ENCODE assay signal across 19 cellular contexts in the genomic region with DNA sequence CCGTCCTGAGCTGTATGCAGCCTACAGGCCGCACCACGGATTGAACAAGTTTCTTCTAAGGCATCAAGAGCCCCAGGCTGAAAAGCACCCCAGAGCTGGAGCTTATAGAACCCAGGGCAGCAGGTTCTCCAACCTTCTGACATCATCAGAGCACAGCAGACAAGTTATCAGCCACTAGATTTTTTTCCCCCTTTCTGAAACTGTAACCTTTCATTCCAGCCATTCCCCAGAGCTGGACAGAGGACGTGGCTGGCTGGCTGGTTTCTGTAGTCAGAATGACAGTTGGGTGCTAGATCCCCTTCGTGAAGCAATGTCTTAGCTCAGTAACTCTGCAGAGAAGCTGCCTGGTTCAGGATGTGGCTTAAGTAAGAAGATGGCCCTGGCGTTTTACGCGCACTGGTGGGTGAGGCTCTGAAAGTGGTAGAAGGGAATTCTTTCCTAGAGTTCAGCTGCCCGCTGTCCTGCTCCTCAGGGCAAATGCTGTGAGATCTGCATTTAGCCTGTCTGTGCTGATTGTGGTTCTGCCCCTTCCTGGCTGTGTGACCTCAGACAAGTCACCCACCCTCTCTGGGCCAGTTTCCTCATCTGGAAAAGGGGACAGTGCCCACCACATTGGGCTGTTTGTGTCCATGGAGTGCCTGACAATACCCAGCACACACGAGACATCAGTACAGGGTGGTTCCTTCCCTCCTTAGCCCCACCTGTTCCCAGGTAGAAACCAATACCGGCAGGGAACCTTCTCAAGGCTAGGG. TPM values are rescaled to one million over a fixed set of nuclear protein-coding genes. Genes with fewer than 3 reads are reported as not detected.
A peak's percentile ranks its signal among the peaks of the same experiment; 100 is the strongest.
DNase-seq lines count a peak whose midpoint lies in the region; ATAC-seq and TF ChIP-seq lines count a peak whose summit lies in the region.
"Had no signal": no experiment of that assay in that cellular context is flagged by ENCODE, and none has a peak within 500 bp of the region (broad histone marks: within the 10 kb centered on the region; RNA-seq: fewer than 3 reads in every experiment).

No MANE protein-coding gene starts in this region.

- intact Hi-C loops in left ventricle myocardium inferior (cut with micrococcal nuclease), result no loop called here
- intact Hi-C loops in left ventricle myocardium superior (cut with micrococcal nuclease), result no loop called here
- intact Hi-C loops in dendritic cell treated with granulocyte-macrophage colony-stimulating factor and Interleukin-4, amounts not matched to agents 40 ng/mL and 50 ng/mL, for 4 days (cut with micrococcal nuclease), result no loop called here

- WGBS in smooth muscle cell (ENCODE audit: low lambda C conversion rate), result 73% methylated on average over 11 of the region's 11 CpGs

- H4K20me1 ChIP-seq in smooth muscle cell (ENCODE audit: low read depth), result peaks cover 93% of the 10 kb centered on the region

- no peaks in the 10 kb centered on the region for H3K27me3 Mint-ChIP-seq in IgD-negative memory B cell
- H3K27me3 Mint-ChIP-seq in dendritic cell treated with granulocyte-macrophage colony-stimulating factor and Interleukin-4, amounts not matched to agents 40 ng/mL and 50 ng/mL, for 4 days, result no peaks in the 10 kb centered on the region

- H3K9me3 ChIP-seq in left ventricle myocardium inferior (replicated peaks) (no peaks in the 10 kb centered on the region), smooth muscle cell (replicated peaks; ENCODE audit: low read depth) (no peaks in the 10 kb centered on the region)
- H3K9me3 ChIP-seq: sigmoid colon, SK-N-SH had no signal

- H3K36me3 ChIP-seq in left ventricle myocardium inferior (peaks cover 26% of the 10 kb centered on the region), smooth muscle cell (ENCODE audit: low read depth) (no peaks in the 10 kb centered on the region)

- H3K4me3 ChIP-seq in left ventricle myocardium inferior (no peak overlapping the region), smooth muscle cell (no peak overlapping the region)
- H3K4me3 ChIP-seq: sigmoid colon had no signal

- no peak overlapping the region for H2AFZ ChIP-seq in smooth muscle cell (ENCODE audit: low read depth)

- peaks cover 5% of the 10 kb centered on the region for H3K36me3 Mint-ChIP-seq in IgD-negative memory B cell
- H3K36me3 Mint-ChIP-seq in dendritic cell treated with granulocyte-macrophage colony-stimulating factor and Interleukin-4, amounts not matched to agents 40 ng/mL and 50 ng/mL, for 4 days (ENCODE audit: low read depth), result peaks cover 73% of the 10 kb centered on the region

- H3K27me3 ChIP-seq in left ventricle myocardium inferior (ENCODE audit: low read depth) (no peaks in the 10 kb centered on the region), smooth muscle cell (ENCODE audit: low read depth) (no peaks in the 10 kb centered on the region)
- H3K27me3 ChIP-seq: sigmoid colon had no signal

- H3K4me1 ChIP-seq in left ventricle myocardium inferior, result peaks cover 90% of the 10 kb centered on the region
- no peaks in the 10 kb centered on the region for H3K4me1 ChIP-seq in smooth muscle cell (ENCODE audit: low read depth)

- H3K9me3 Mint-ChIP-seq in IgD-negative memory B cell, result no peaks in the 10 kb centered on the region
- H3K9me3 Mint-ChIP-seq in dendritic cell treated with granulocyte-macrophage colony-stimulating factor and Interleukin-4, amounts not matched to agents 40 ng/mL and 50 ng/mL, for 4 days, result no peaks in the 10 kb centered on the region

- H3F3A ChIP-seq in smooth muscle cell (ENCODE audit: low read depth), result no peaks in the 10 kb centered on the region

- no peak overlapping the region for H3K4me3 Mint-ChIP-seq in IgD-negative memory B cell
- no peak overlapping the region for H3K4me3 Mint-ChIP-seq in dendritic cell treated with granulocyte-macrophage colony-stimulating factor and Interleukin-4, amounts not matched to agents 40 ng/mL and 50 ng/mL, for 4 days

- peaks cover 39 to 53% (median 41%) of the 10 kb centered on the region in 3 donors for H3K4me1 Mint-ChIP-seq in IgD-negative memory B cell
- H3K4me1 Mint-ChIP-seq in dendritic cell treated with granulocyte-macrophage colony-stimulating factor and Interleukin-4, amounts not matched to agents 40 ng/mL and 50 ng/mL, for 4 days (ENCODE audit: low read depth), result peaks cover 60% of the 10 kb centered on the region

- peaks cover 38% of the 10 kb centered on the region for H3K79me2 ChIP-seq in smooth muscle cell (ENCODE audit: low read depth)

- peak overlapping the region in 2 of 3 donors; percentile 39 to 82 for H3K27ac Mint-ChIP-seq in IgD-negative memory B cell
- H3K27ac Mint-ChIP-seq in dendritic cell treated with granulocyte-macrophage colony-stimulating factor and Interleukin-4, amounts not matched to agents 40 ng/mL and 50 ng/mL, for 4 days, result peak overlapping the region; percentile 26

- ATAC-seq in left ventricle myocardium superior (no peak), GM18520 (IDR thresholded peaks at IDR 0.05; ENCODE audit: unreplicated experiment) (no peak)
- ATAC-seq: PC-3 had no signal

- DNase-seq in left ventricle myocardium inferior (no peak), left ventricle myocardium superior (no peak), smooth muscle cell (lab: John Stamatoyannopoulos, UW; ENCODE audit: unreplicated experiment) (no peak), hypothalamus (lab: John Stamatoyannopoulos, UW) (no peak)
- no peak for DNase-seq in activated naive CD4-positive, alpha-beta T cell (lab: John Stamatoyannopoulos, UW)
- DNase-seq: activated gamma-delta T cell; Calu3; dermis blood vessel endothelial cell; foreskin melanocyte; NCI-H526; PC-3; sigmoid colon; SK-N-SH; stimulated activated CD4-positive, alpha-beta T cell treated with anti-CD3 and anti-CD28 coated beads, Interleukin-2, amount 100 ng/mL, for 48 hours had no signal

- H3K4me2 ChIP-seq in smooth muscle cell, result no peak overlapping the region
- H3K4me2 ChIP-seq: KMS-11, SK-N-SH had no signal

- no peak overlapping the region for H3K9ac ChIP-seq in smooth muscle cell (ENCODE audit: low read depth)
- H3K9ac ChIP-seq: KMS-11, SK-N-SH had no signal

- H3K27ac ChIP-seq in left ventricle myocardium inferior (replicated peaks) (peak overlapping the region; percentile 59), smooth muscle cell (ENCODE audit: low read depth) (peak overlapping the region; percentile 43)
- H3K27ac ChIP-seq: KMS-11, sigmoid colon had no signal

- TF ChIP-seq CTCF in left ventricle myocardium inferior (IDR thresholded peaks at IDR 0.05; ENCODE audit: borderline replicate concordance) (no peak), smooth muscle cell (IDR thresholded peaks at IDR 0.05; ENCODE audit: borderline replicate concordance, insufficient read depth, poor library complexity, severe bottlenecking) (no peak)

RNA-seq across cellular contexts. Expression of gene DEXI, which starts 9.1 kb away (rescaled TPM):
- total RNA-seq in left ventricle myocardium inferior, result 110 TPM
- total RNA-seq in left ventricle myocardium superior, result 124 TPM
- 11.4 TPM for polyA plus RNA-seq in IgD-negative memory B cell
- total RNA-seq in smooth muscle cell, result 29.9 and 71.8 TPM in 2 replicates
- 58.5 and 59.4 TPM in 2 replicates for polyA plus RNA-seq in smooth muscle cell

RNA-seq across cellular contexts. Expression of gene CLEC16A, which starts 11.2 kb away (rescaled TPM):
- total RNA-seq in left ventricle myocardium inferior (24.6 TPM), left ventricle myocardium superior (20.6 TPM), smooth muscle cell (16.2 and 17.0 TPM in 2 replicates)
- polyA plus RNA-seq in IgD-negative memory B cell (21.1 TPM), smooth muscle cell (12.6 and 17.7 TPM in 2 replicates)

RNA-seq across cellular contexts. Expression of gene CIITA, which starts 56.1 kb away (rescaled TPM):
- total RNA-seq in left ventricle myocardium inferior (9.4 TPM), left ventricle myocardium superior (12.2 TPM), smooth muscle cell (not detected in 2 replicates)
- polyA plus RNA-seq in IgD-negative memory B cell (173 TPM), smooth muscle cell (0.11 and 0.31 TPM in 2 replicates)
- total RNA-seq: epithelial cell of proximal tubule, PC-3 had no signal

Comparison
In these comparisons a context has a peak if more than half of its experiments do, and no peak if none do; other contexts are left out.
1. RNA of gene CIITA, which starts 56.1 kb away (total RNA-seq): 12.2 TPM in left ventricle myocardium superior (single experiment) and 9.4 TPM in left ventricle myocardium inferior (single experiment); not detected in smooth muscle cell; every median in the first group is over 10 times any median in the second.